8 cellular contexts compared by ENCODE assay signal in genomic region chr6:30682181-30683117, GRCh38. TPM values are rescaled to one million over a fixed set of nuclear protein-coding genes. Genes with fewer than 3 reads are reported as not detected.
DNase-seq lines count a peak whose midpoint lies in the region; ATAC-seq and TF ChIP-seq lines count a peak whose summit lies in the region.

No MANE protein-coding gene starts in this region.

- WGBS in neuronal stem cell (ENCODE audit: extremely low coverage in 2 of 2, insufficient read length in 2 of 2, insufficient replicate concordance in 1 of 2), 2 donors: no CpG with 5 or more reads among the region's 11 CpGs

- peaks cover 4% of the 10 kb centered on the region for H3K4me1 Mint-ChIP-seq in activated T-helper 17 cell treated with anti-CD3 and anti-CD28 coated beads, Interleukin-2, amount 50 U/mL, for 72 hours

- no peaks in the 10 kb centered on the region for H3K9me3 ChIP-seq in neuronal stem cell (replicated peaks in 1 of 2; ENCODE audit: control insufficient read depth in 2 of 2, insufficient read depth in 1 of 2, low read depth in 1 of 2, low read length in 2 of 2)
- no peaks in the 10 kb centered on the region for H3K9me3 ChIP-seq in stomach smooth muscle (ENCODE audit: control insufficient read depth in 2 of 2, low read length in 2 of 2)

- no peaks in the 10 kb centered on the region for H3K9me3 Mint-ChIP-seq in activated T-helper 17 cell treated with anti-CD3 and anti-CD28 coated beads, Interleukin-2, amount 50 U/mL, for 72 hours

- H3K4me3 Mint-ChIP-seq in activated T-helper 17 cell treated with anti-CD3 and anti-CD28 coated beads, Interleukin-2, amount 50 U/mL, for 72 hours: peak overlapping the region; percentile 98

- H3K4ac ChIP-seq in neuronal stem cell (ENCODE audit: low read length): no peak overlapping the region

- H3K4me3 ChIP-seq in fibroblast of the aortic adventitia (ENCODE audit: low read depth, low read length) (peak overlapping the region; percentile 93), neuronal stem cell (ENCODE audit: low read length in 2 of 2) (peak overlapping the region; percentile 9 to 83), stomach smooth muscle (ENCODE audit: low read length in 2 of 2) (peak overlapping the region; percentile 78 to 96)

- peak overlapping the region; percentile 53 for H3K18ac ChIP-seq in neuronal stem cell (ENCODE audit: low read length)

- H3K9ac ChIP-seq in neuronal stem cell (ENCODE audit: low read depth, low read length, poor library complexity): no peak overlapping the region
- H3K9ac ChIP-seq in stomach smooth muscle (ENCODE audit: low read length in 2 of 2): peak overlapping the region; percentile 94 to 97

- H2BK120ac ChIP-seq in neuronal stem cell (ENCODE audit: low read depth, low read length): no peak overlapping the region

- H2AK5ac ChIP-seq in neuronal stem cell (ENCODE audit: low read depth, low read length): no peak overlapping the region

- H3K27ac ChIP-seq in neuronal stem cell (replicated peaks; ENCODE audit: low read length): peak overlapping the region; percentile 52
- peak overlapping the region; percentile 98 for H3K27ac ChIP-seq in stomach smooth muscle (ENCODE audit: low read length)

- H3K27me3 Mint-ChIP-seq in activated T-helper 17 cell treated with anti-CD3 and anti-CD28 coated beads, Interleukin-2, amount 50 U/mL, for 72 hours: no peaks in the 10 kb centered on the region

- no peak overlapping the region for H2AFZ ChIP-seq in neuronal stem cell (ENCODE audit: low read length)

- no peak overlapping the region for H4K8ac ChIP-seq in neuronal stem cell (ENCODE audit: low read depth, low read length)

- H3K14ac ChIP-seq in neuronal stem cell (ENCODE audit: low read length): no peak overlapping the region

- TF ChIP-seq POLR2A in GM18505 (IDR thresholded peaks at IDR 0.05; ENCODE audit: borderline replicate concordance, extremely low read depth, insufficient read depth, insufficient read length): peak; percentile 84

- no peak overlapping the region for H4K91ac ChIP-seq in neuronal stem cell (ENCODE audit: low read depth, low read length, poor library complexity)

- DNase-seq in RKO (ENCODE audit: low spot score) (peak; percentile 94), fibroblast of the aortic adventitia (ENCODE audit: low read depth) (peak; percentile 82), neuronal stem cell (ENCODE audit: low spot score) (no peak)

- peak overlapping the region; percentile 56 for H3K4me2 ChIP-seq in neuronal stem cell (ENCODE audit: insufficient read depth, low read length, poor library complexity, severe bottlenecking)

- H2BK15ac ChIP-seq in neuronal stem cell (ENCODE audit: low read length): no peak overlapping the region

- no peak for TF ChIP-seq CTCF in fibroblast of the aortic adventitia (IDR thresholded peaks at IDR 0.05; ENCODE audit: insufficient read depth, low read length)

- H2BK5ac ChIP-seq in neuronal stem cell (ENCODE audit: low read length): no peak overlapping the region

- H3K27ac Mint-ChIP-seq in activated T-helper 17 cell treated with anti-CD3 and anti-CD28 coated beads, Interleukin-2, amount 50 U/mL, for 72 hours: peak overlapping the region; percentile 97

- H3K36me3 ChIP-seq in neuronal stem cell (replicated peaks in 1 of 2; ENCODE audit: control insufficient read depth in 2 of 2, insufficient read depth in 2 of 2, low read length in 2 of 2) (peaks cover 8 to 59% of the 10 kb centered on the region in 2 donors), stomach smooth muscle (ENCODE audit: control insufficient read depth in 2 of 2, insufficient read depth in 2 of 2, low read length in 2 of 2) (peaks cover 8 to 16% of the 10 kb centered on the region in 2 donors)

- H3K23ac ChIP-seq in neuronal stem cell (ENCODE audit: low read depth, low read length, poor library complexity): peak overlapping the region; percentile 56

- H3K27me3 ChIP-seq in neuronal stem cell (ENCODE audit: control insufficient read depth in 3 of 3, insufficient read depth in 3 of 3, low read depth in 1 of 3, low read length in 3 of 3) (no peaks in the 10 kb centered on the region), stomach smooth muscle (ENCODE audit: control insufficient read depth in 1 of 2, insufficient read depth in 2 of 2, low read length in 2 of 2) (no peaks in the 10 kb centered on the region)

- H3K36me3 Mint-ChIP-seq in activated T-helper 17 cell treated with anti-CD3 and anti-CD28 coated beads, Interleukin-2, amount 50 U/mL, for 72 hours (ENCODE audit: low read depth): peaks cover 100% of the 10 kb centered on the region

- H3K4me1 ChIP-seq in neuronal stem cell (ENCODE audit: control insufficient read depth in 2 of 2, insufficient read depth in 1 of 2, low read depth in 1 of 2, low read length in 2 of 2) (peaks cover 43 to 44% of the 10 kb centered on the region in 2 donors), stomach smooth muscle (ENCODE audit: control insufficient read depth, insufficient read depth, low read length) (peaks cover 71% of the 10 kb centered on the region)

- ATAC-seq in GM18505 (IDR thresholded peaks at IDR 0.05; ENCODE audit: unreplicated experiment) (peak; percentile 32), HG02943 (IDR thresholded peaks at IDR 0.05; ENCODE audit: low read depth, unreplicated experiment) (peak; percentile 47), GM18519 (IDR thresholded peaks at IDR 0.05; ENCODE audit: low FRiP score, unreplicated experiment) (no peak)
- ATAC-seq in activated T-helper 17 cell treated with anti-CD3 and anti-CD28 coated beads, Interleukin-2, amount 50 U/mL, for 72 hours (replicated peaks): peak; percentile 74

- no peak overlapping the region for H2BK12ac ChIP-seq in neuronal stem cell (ENCODE audit: low read length)

- H3K79me1 ChIP-seq in neuronal stem cell (ENCODE audit: low read depth, low read length): peaks cover 3% of the 10 kb centered on the region

RNA-seq across cellular contexts. Expression of gene PPP1R18, which starts 4.0 kb away (rescaled TPM):
- 100 to 1,000 TPM; 190 to 238 TPM for total RNA-seq in activated T-helper 17 cell treated with anti-CD3 and anti-CD28 coated beads, Interleukin-2, amount 50 U/mL, for 72 hours
- total RNA-seq in fibroblast of the aortic adventitia (ENCODE audit: low replicate concordance): 33.0 and 82.2 TPM in 2 replicates
- 54.3 TPM for polyA plus RNA-seq in neuronal stem cell (2013, experiment 1 of 2)
- polyA plus RNA-seq in neuronal stem cell (2013, experiment 2 of 2): 55.0 TPM

RNA-seq across cellular contexts. Expression of gene NRM, which starts 8.3 kb away (rescaled TPM):
- 10 to 100 TPM; 26.0 to 36.9 TPM for total RNA-seq in activated T-helper 17 cell treated with anti-CD3 and anti-CD28 coated beads, Interleukin-2, amount 50 U/mL, for 72 hours
- 0.82 and 9.9 TPM in 2 replicates for total RNA-seq in fibroblast of the aortic adventitia (ENCODE audit: low replicate concordance)
- 98.1 TPM for polyA plus RNA-seq in neuronal stem cell (2013, experiment 1 of 2)
- 96.2 TPM for polyA plus RNA-seq in neuronal stem cell (2013, experiment 2 of 2)

RNA-seq across cellular contexts. Expression of gene DHX16, which starts 9.6 kb away (rescaled TPM):
- total RNA-seq in activated T-helper 17 cell treated with anti-CD3 and anti-CD28 coated beads, Interleukin-2, amount 50 U/mL, for 72 hours: 10 to 100 TPM; 27.4 to 40.0 TPM
- total RNA-seq in fibroblast of the aortic adventitia (ENCODE audit: low replicate concordance): 20.9 and 64.8 TPM in 2 replicates
- 16.0 TPM for polyA plus RNA-seq in neuronal stem cell (2013, experiment 1 of 2)
- polyA plus RNA-seq in neuronal stem cell (2013, experiment 2 of 2): 14.8 TPM

RNA-seq across cellular contexts. Expression of gene MDC1, which starts 34.6 kb away (rescaled TPM):
- total RNA-seq in activated T-helper 17 cell treated with anti-CD3 and anti-CD28 coated beads, Interleukin-2, amount 50 U/mL, for 72 hours: 10 to 100 TPM; 57.4 to 82.1 TPM
- total RNA-seq in fibroblast of the aortic adventitia (ENCODE audit: low replicate concordance): 3.7 and 12.1 TPM in 2 replicates
- polyA plus RNA-seq in neuronal stem cell (2013, experiment 1 of 2): 50.3 TPM
- 51.5 TPM for polyA plus RNA-seq in neuronal stem cell (2013, experiment 2 of 2)

RNA-seq across cellular contexts. Expression of gene C6orf136, which starts 35.5 kb away (rescaled TPM):
- 10 to 100 TPM; 24.8 to 36.7 TPM for total RNA-seq in activated T-helper 17 cell treated with anti-CD3 and anti-CD28 coated beads, Interleukin-2, amount 50 U/mL, for 72 hours
- 1.1 and 5.2 TPM in 2 replicates for total RNA-seq in fibroblast of the aortic adventitia (ENCODE audit: low replicate concordance)
- 17.2 TPM for polyA plus RNA-seq in neuronal stem cell (2013, experiment 1 of 2)
- 16.5 TPM for polyA plus RNA-seq in neuronal stem cell (2013, experiment 2 of 2)
